9 cellular contexts compared by ENCODE assay signal in the genomic region with DNA sequence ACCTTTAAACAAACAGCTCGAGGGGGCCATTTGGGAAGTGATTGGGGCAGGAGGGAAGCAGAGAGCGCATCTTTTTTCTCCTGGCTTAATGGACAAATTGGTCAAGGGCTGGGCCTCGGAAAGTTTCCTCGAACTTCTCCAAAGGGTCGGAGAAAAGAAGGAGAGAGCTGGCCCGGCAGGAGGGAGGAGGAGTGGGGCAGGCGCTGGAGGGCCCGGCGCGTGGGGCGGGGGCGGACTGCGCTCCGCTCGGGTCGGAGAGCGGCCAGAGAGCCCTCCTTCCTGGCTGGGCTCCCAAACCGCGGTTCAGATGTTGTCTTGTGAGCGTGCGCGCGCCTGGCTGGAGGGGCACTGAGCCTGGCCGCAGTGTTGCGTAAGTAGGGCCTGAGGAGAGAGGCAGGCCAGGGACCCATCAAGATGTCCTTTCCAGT. TPM values are rescaled to one million over a fixed set of nuclear protein-coding genes. Genes with fewer than 3 reads are reported as not detected.
DNase-seq lines count a peak whose midpoint lies in the region; ATAC-seq and TF ChIP-seq lines count a peak whose summit lies in the region.
"Had no signal": no experiment of that assay in that cellular context is flagged by ENCODE, and none has a peak within 500 bp of the region (broad histone marks: within the 10 kb centered on the region; RNA-seq: fewer than 3 reads in every experiment).

No MANE protein-coding gene starts in this region.

- intact Hi-C loops in left lung (cut with DNase I): no loop called here

- no peaks in the 10 kb centered on the region for H3K4me1 ChIP-seq in ectodermal cell (ENCODE audit: control insufficient read depth, insufficient read depth, low read length)
- H3K4me1 ChIP-seq in left lung: peaks cover 4 to 18% of the 10 kb centered on the region in 2 donors
- H3K4me1 ChIP-seq in suprapubic skin: peaks cover 59% of the 10 kb centered on the region

- H3K4me3 ChIP-seq in ectodermal cell (ENCODE audit: insufficient read depth, low read depth, low read length) (peak overlapping the region; percentile 54), left lung (peak overlapping the region; percentile 41 to 45), suprapubic skin (peak overlapping the region; percentile 72)

- TF ChIP-seq EP300 in suprapubic skin (IDR thresholded peaks at IDR 0.05): no peak

- TF ChIP-seq POLR2A in suprapubic skin (IDR thresholded peaks at IDR 0.05): peak in 1 of 2 donors; percentile 64

- ATAC-seq in left lung: peak; percentile 78
- no peak for ATAC-seq in HG03280 (IDR thresholded peaks at IDR 0.05; ENCODE audit: unreplicated experiment)
- ATAC-seq in HG03108 (IDR thresholded peaks at IDR 0.05; ENCODE audit: unreplicated experiment): no peak

- H3K9me3 ChIP-seq in ectodermal cell (ENCODE audit: control insufficient read depth, low read length) (no peaks in the 10 kb centered on the region), left lung (no peaks in the 10 kb centered on the region), suprapubic skin (no peaks in the 10 kb centered on the region)

- H3K27me3 ChIP-seq in ectodermal cell (ENCODE audit: control insufficient read depth, insufficient read depth, low read length, poor library complexity, severe bottlenecking) (peaks cover 54% of the 10 kb centered on the region), left lung (peaks cover 8 to 44% of the 10 kb centered on the region in 2 donors), suprapubic skin (peaks cover 17% of the 10 kb centered on the region)

- 2% methylated on average over 25 of the region's 25 CpGs for WGBS in ectodermal cell, 2 experiments
- 9% methylated on average over 17 of the region's 25 CpGs for whole genome bisulfite sequencing in suprapubic skin

- TF ChIP-seq CTCF in left lung (IDR thresholded peaks at IDR 0.05) (no peak), suprapubic skin (IDR thresholded peaks at IDR 0.05) (no peak)

- H3K36me3 ChIP-seq in ectodermal cell (ENCODE audit: control insufficient read depth, insufficient read depth, low read length) (no peaks in the 10 kb centered on the region), left lung (peaks cover 0 to 2% of the 10 kb centered on the region in 2 donors), suprapubic skin (peaks cover 19% of the 10 kb centered on the region)

- DNase-seq in MV-4-11 (lab: John Stamatoyannopoulos, UW) (peak; percentile 64), left lung (peak; percentile 84 to 86), suprapubic skin (ENCODE audit: low spot score in 2 of 2) (peak; percentile 90 to 93), D341Med (ENCODE audit: low spot score) (no peak), NCI-H187 (lab: John Stamatoyannopoulos, UW) (no peak)
- DNase-seq: activated naive CD8-positive, alpha-beta T cell treated with anti-CD3 and anti-CD28 coated beads, Interleukin-2, amount 10 ng/mL, durations not matched to agents 7 days and 5 days had no signal

- H3K27ac ChIP-seq in ectodermal cell (ENCODE audit: insufficient read depth, low read depth, low read length, poor library complexity, severe bottlenecking): no peak overlapping the region
- peak overlapping the region in 1 of 2 donors; percentile 92 for H3K27ac ChIP-seq in left lung
- peak overlapping the region; percentile 95 for H3K27ac ChIP-seq in suprapubic skin

RNA-seq across cellular contexts. Expression of a gene that starts 1.2 kb away (rescaled TPM):
- 40.4 TPM for polyA plus RNA-seq in ectodermal cell (2013, experiment 1 of 4)
- polyA plus RNA-seq in ectodermal cell (2013, experiment 2 of 4): 45.8 TPM
- 50.8 TPM for polyA plus RNA-seq in ectodermal cell (2013, experiment 3 of 4)
- 38.9 TPM for polyA plus RNA-seq in ectodermal cell (2013, experiment 4 of 4)
- total RNA-seq in left lung (100 to 1,000 TPM; 300 to 606 TPM), suprapubic skin (100 to 1,000 TPM in 2 of 4 donors, 10 to 100 TPM in 2; 71.4 to 175 (median 120) TPM)

RNA-seq across cellular contexts. Expression of a gene that starts 28.6 kb away (rescaled TPM):
- polyA plus RNA-seq in ectodermal cell (2013, experiment 1 of 4): 6.8 TPM
- 4.8 TPM for polyA plus RNA-seq in ectodermal cell (2013, experiment 2 of 4)
- 6.1 TPM for polyA plus RNA-seq in ectodermal cell (2013, experiment 3 of 4)
- 4.5 TPM for polyA plus RNA-seq in ectodermal cell (2013, experiment 4 of 4)
- total RNA-seq in left lung (10 to 100 TPM; 18.8 to 30.9 TPM), suprapubic skin (10 to 100 TPM; 12.1 to 19.7 (median 18.1) TPM)

Comparison
In these comparisons a context has a peak if more than half of its experiments do, and no peak if none do; other contexts are left out.
1. DNase-seq: peak in MV-4-11 (single experiment), left lung (2 of 2) and suprapubic skin (2 of 2); none in D341Med (single experiment) and NCI-H187 (0 of 2).
2. Peak in every context shown above with its lines, with median percentiles within 50 percentile points of each other: H3K4me3 ChIP-seq.